In genomic region chr21:14120091-14120734, GRCh38 we compare ENCODE assay signal across 8 cellular contexts.
DNase-seq lines count a peak whose midpoint lies in the region; ATAC-seq, FAIRE-seq and TF ChIP-seq lines count a peak whose summit lies in the region.

No MANE protein-coding gene starts in this region.

- H3K27ac Mint-ChIP-seq in neural crest cell (ENCODE audit: unreplicated experiment) = no peak overlapping the region

- H3K36me3 ChIP-seq in colonic mucosa = no peaks in the 10 kb centered on the region

- no peaks in the 10 kb centered on the region for H3K4me1 Mint-ChIP-seq in neural crest cell

- no peaks in the 10 kb centered on the region for H3K4me1 ChIP-seq in colonic mucosa

- H3K4me3 ChIP-seq in colonic mucosa = no peak overlapping the region

- H3K27ac ChIP-seq in colonic mucosa = no peak overlapping the region

- no peaks in the 10 kb centered on the region for H3K27me3 Mint-ChIP-seq in neural crest cell (ENCODE audit: low read depth)

- H3K9me3 ChIP-seq in colonic mucosa = no peaks in the 10 kb centered on the region

- H3K4me3 Mint-ChIP-seq in neural crest cell = no peak overlapping the region

- peaks cover 41% of the 10 kb centered on the region for H3K36me3 Mint-ChIP-seq in neural crest cell (ENCODE audit: low read depth)

- peak; percentile 42 for ATAC-seq in GM19025 (IDR thresholded peaks at IDR 0.05; ENCODE audit: low read depth, unreplicated experiment)
- peak; percentile 59 for ATAC-seq in HG03378 (IDR thresholded peaks at IDR 0.05; ENCODE audit: unreplicated experiment)

- TF ChIP-seq CTCF in colonic mucosa (IDR thresholded peaks at IDR 0.05) (peak; percentile 48), neural crest cell (conservative IDR thresholded peaks at IDR 0.05) (peak; percentile 55)

- H3K9ac ChIP-seq in colonic mucosa (ENCODE audit: low read depth in 2 of 2, low read length in 2 of 2) = no peak overlapping the region

- intact Hi-C loops in colonic mucosa (cut with DNase I) = no loop called here

- H3K9me3 Mint-ChIP-seq in neural crest cell = peaks cover 17% of the 10 kb centered on the region

- no peaks in the 10 kb centered on the region for H3K27me3 ChIP-seq in colonic mucosa

- DNase-seq in D341Med (ENCODE audit: low spot score) (peak; percentile 48), RCC 7860 (ENCODE audit: low spot score) (peak; percentile 31), colonic mucosa (peak; percentile 49), neural crest cell (ENCODE audit: low read depth, low spot score) (peak; percentile 17), H4 (ENCODE audit: low spot score) (no peak), AG20443 (ENCODE audit: low spot score) (no peak)

- no peak for FAIRE-seq in RCC 7860 (lab: Jason Lieb, UNC)

Comparison
In these comparisons a context has a peak if more than half of its experiments do, and no peak if none do; other contexts are left out.
1. DNase-seq: peak in D341Med (single experiment), RCC 7860 (single experiment), colonic mucosa (single experiment) and neural crest cell (single experiment); none in H4 (single experiment) and AG20443 (single experiment).